Comparison of ENCODE assay signal across 8 cellular contexts in genomic region chr15:55993111-55993803, GRCh38. TPM values are rescaled to one million over a fixed set of nuclear protein-coding genes. Genes with fewer than 3 reads are reported as not detected.
A peak's percentile ranks its signal among the peaks of the same experiment; 100 is the strongest.
DNase-seq lines count a peak whose midpoint lies in the region; ATAC-seq and TF ChIP-seq lines count a peak whose summit lies in the region.

NEDD4 (minus strand) TSS chr15:55993612; CDS start chr15:55993555, 57 bp downstream.

- H3K36me3 ChIP-seq in BE2C = no peaks in the 10 kb centered on the region; the same call in 1 of the 2 replicates

- ATAC-seq in GM19328 (IDR thresholded peaks at IDR 0.05; ENCODE audit: unreplicated experiment) (peak; percentile 86), HG03469 (IDR thresholded peaks at IDR 0.05; ENCODE audit: unreplicated experiment) (peak; percentile 71)

- TF ChIP-seq CTCF in BE2C (IDR thresholded peaks at IDR 0.05; ENCODE audit: low read depth, low read length) = peak; percentile 55

- H3K4me3 ChIP-seq in BE2C (ENCODE audit: low read depth, low read length) = peak within 1 kb of the TSS; percentile 83

- H3K4me1 ChIP-seq in BE2C = peaks cover 8% of the 10 kb centered on the region

- DNase-seq in BE2C = peak; percentile 92
- peak; percentile 67 for DNase-seq in NCI-H82 treated with DMSO at 0.1 percent for 48 hours (lab: John Stamatoyannopoulos, UW; ENCODE audit: unreplicated experiment)
- DNase-seq in activated CD8-positive, alpha-beta memory T cell treated with anti-CD3 and anti-CD28 coated beads for 1 hour (ENCODE audit: extremely low read depth in 1 of 2, low read depth in 1 of 2) = peak; percentile 31 to 46
- peak; percentile 46 for DNase-seq in effector CD4-positive, alpha-beta T cell
- peak; percentile 88 to 91 for DNase-seq in lung microvascular endothelial cell (ENCODE audit: low read depth in 2 of 2)
- DNase-seq in stimulated activated CD4-positive, alpha-beta T cell treated with anti-CD3 and anti-CD28 coated beads, TNF-alpha, amount 100 ng/mL, for 4 hours (ENCODE audit: low read depth in 3 of 3) = peak; percentile 46 to 59 (median 53)

- no peaks in the 10 kb centered on the region for H3K9me3 ChIP-seq in BE2C

- H3K27me3 ChIP-seq in BE2C = no peaks in the 10 kb centered on the region

RNA-seq across cellular contexts. Expression of gene NEDD4, which starts in this region (rescaled TPM):
- polyA plus RNA-seq in BE2C (2012; ENCODE audit: insufficient read depth, insufficient read length, low read depth) = 8.6 TPM
- 25.3 and 26.4 TPM in 2 replicates for total RNA-seq in lung microvascular endothelial cell

Comparison
In these comparisons a context has a peak if more than half of its experiments do, and no peak if none do; other contexts are left out.
1. Peak in every context shown above with its lines: DNase-seq, ATAC-seq and H3K4me3 ChIP-seq.
2. DNase-seq: peak in every context shown above with its lines; median percentile 92 in BE2C; 90 in lung microvascular endothelial cell; 67 in NCI-H82 treated with DMSO at 0.1 percent for 48 hours; 53 in stimulated activated CD4-positive, alpha-beta T cell treated with anti-CD3 and anti-CD28 coated beads, TNF-alpha, amount 100 ng/mL, for 4 hours; 46 in effector CD4-positive, alpha-beta T cell; 38 in activated CD8-positive, alpha-beta memory T cell treated with anti-CD3 and anti-CD28 coated beads for 1 hour.